1 cellular context compared by ENCODE assay signal in the genomic region with DNA sequence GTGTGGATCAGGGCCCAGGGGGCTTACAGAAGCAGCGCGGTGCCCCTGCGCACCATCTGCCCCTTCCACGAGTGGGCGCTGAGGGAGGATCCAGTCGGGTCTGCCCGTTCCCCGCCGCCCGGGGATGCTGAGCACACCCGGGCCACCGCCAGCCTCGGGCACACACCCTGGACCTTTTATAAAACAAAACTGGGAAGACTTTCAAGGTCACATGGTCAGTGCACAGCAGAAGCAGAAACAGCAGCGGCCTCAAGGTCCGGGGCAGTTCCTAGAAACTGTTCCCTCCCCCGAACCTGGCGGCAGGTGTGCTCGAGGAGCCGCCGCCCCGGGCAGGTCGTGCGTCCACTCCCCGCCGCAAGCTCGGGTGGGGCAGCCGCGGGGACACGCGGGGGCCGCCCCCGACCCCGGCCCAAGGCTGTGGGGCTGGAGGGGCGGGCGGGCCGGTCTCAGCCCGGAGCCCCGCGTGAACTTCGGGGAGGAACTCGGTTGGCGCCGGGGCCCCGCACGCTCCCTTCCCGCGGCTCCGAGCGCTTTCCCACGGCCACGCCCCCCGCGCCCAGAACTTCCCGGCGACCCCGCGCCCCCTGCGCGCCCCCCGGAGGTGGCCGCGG.
TF ChIP-seq lines count a peak whose summit lies in the region.

No MANE protein-coding gene starts in this region.

TF ChIP-seq in K562, 482 proteins besides CTCF, POLR2A, EP300 and RAD21 (continued from another document and continues in another):
- TF ChIP-seq HIVEP1 (CRISPR knock-in tag; IDR thresholded peaks at IDR 0.05) = no peak
- no peak for TF ChIP-seq HDAC8 (tag; IDR thresholded peaks at IDR 0.05)
- peak; percentile 46 for TF ChIP-seq CXXC5 (CRISPR knock-in tag; IDR thresholded peaks at IDR 0.05)
- TF ChIP-seq MCM3 (IDR thresholded peaks at IDR 0.05) = no peak
- TF ChIP-seq ZSCAN32 (CRISPR knock-in tag; IDR thresholded peaks at IDR 0.05) = no peak
- no peak for TF ChIP-seq ZC3H4 (CRISPR knock-in tag; IDR thresholded peaks at IDR 0.05; ENCODE audit: borderline replicate concordance)
- no peak for TF ChIP-seq NFRKB (IDR thresholded peaks at IDR 0.05; ENCODE audit: low read depth)
- no peak for TF ChIP-seq CREBBP (IDR thresholded peaks at IDR 0.05; ENCODE audit: low read depth, low read length)
- TF ChIP-seq NONO (IDR thresholded peaks at IDR 0.05; ENCODE audit: low read depth in 2 of 2, low read length in 1 of 2) = no peak
- TF ChIP-seq ZEB2 (IDR thresholded peaks at IDR 0.05) = no peak
- peak; percentile 47; the same call in 1 of the 2 replicates for TF ChIP-seq GATAD2B (IDR thresholded peaks at IDR 0.05; ENCODE audit: borderline replicate concordance)
- TF ChIP-seq, protein P1, sequence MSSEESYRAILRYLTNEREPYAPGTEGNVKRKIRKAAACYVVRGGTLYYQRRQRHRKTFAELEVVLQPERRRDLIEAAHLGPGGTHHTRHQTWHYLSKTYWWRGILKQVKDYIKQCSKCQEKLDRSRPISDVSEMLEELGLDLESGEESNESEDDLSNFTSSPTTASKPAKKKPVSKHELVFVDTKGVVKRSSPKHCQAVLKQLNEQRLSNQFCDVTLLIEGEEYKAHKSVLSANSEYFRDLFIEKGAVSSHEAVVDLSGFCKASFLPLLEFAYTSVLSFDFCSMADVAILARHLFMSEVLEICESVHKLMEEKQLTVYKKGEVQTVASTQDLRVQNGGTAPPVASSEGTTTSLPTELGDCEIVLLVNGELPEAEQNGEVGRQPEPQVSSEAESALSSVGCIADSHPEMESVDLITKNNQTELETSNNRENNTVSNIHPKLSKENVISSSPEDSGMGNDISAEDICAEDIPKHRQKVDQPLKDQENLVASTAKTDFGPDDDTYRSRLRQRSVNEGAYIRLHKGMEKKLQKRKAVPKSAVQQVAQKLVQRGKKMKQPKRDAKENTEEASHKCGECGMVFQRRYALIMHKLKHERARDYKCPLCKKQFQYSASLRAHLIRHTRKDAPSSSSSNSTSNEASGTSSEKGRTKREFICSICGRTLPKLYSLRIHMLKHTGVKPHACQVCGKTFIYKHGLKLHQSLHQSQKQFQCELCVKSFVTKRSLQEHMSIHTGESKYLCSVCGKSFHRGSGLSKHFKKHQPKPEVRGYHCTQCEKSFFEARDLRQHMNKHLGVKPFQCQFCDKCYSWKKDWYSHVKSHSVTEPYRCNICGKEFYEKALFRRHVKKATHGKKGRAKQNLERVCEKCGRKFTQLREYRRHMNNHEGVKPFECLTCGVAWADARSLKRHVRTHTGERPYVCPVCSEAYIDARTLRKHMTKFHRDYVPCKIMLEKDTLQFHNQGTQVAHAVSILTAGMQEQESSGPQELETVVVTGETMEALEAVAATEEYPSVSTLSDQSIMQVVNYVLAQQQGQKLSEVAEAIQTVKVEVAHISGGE (CRISPR knock-in tag; IDR thresholded peaks at IDR 0.05) = no peak
- TF ChIP-seq RBBP5 (IDR thresholded peaks at IDR 0.05; ENCODE audit: borderline replicate concordance, insufficient read depth, low read length, poor library complexity, severe bottlenecking) = no peak
- TF ChIP-seq ZNF175 (CRISPR knock-in tag; IDR thresholded peaks at IDR 0.05; ENCODE audit: low read depth) = no peak
- TF ChIP-seq SMARCA4 (IDR thresholded peaks at IDR 0.05) = no peak
- TF ChIP-seq, protein P2, sequence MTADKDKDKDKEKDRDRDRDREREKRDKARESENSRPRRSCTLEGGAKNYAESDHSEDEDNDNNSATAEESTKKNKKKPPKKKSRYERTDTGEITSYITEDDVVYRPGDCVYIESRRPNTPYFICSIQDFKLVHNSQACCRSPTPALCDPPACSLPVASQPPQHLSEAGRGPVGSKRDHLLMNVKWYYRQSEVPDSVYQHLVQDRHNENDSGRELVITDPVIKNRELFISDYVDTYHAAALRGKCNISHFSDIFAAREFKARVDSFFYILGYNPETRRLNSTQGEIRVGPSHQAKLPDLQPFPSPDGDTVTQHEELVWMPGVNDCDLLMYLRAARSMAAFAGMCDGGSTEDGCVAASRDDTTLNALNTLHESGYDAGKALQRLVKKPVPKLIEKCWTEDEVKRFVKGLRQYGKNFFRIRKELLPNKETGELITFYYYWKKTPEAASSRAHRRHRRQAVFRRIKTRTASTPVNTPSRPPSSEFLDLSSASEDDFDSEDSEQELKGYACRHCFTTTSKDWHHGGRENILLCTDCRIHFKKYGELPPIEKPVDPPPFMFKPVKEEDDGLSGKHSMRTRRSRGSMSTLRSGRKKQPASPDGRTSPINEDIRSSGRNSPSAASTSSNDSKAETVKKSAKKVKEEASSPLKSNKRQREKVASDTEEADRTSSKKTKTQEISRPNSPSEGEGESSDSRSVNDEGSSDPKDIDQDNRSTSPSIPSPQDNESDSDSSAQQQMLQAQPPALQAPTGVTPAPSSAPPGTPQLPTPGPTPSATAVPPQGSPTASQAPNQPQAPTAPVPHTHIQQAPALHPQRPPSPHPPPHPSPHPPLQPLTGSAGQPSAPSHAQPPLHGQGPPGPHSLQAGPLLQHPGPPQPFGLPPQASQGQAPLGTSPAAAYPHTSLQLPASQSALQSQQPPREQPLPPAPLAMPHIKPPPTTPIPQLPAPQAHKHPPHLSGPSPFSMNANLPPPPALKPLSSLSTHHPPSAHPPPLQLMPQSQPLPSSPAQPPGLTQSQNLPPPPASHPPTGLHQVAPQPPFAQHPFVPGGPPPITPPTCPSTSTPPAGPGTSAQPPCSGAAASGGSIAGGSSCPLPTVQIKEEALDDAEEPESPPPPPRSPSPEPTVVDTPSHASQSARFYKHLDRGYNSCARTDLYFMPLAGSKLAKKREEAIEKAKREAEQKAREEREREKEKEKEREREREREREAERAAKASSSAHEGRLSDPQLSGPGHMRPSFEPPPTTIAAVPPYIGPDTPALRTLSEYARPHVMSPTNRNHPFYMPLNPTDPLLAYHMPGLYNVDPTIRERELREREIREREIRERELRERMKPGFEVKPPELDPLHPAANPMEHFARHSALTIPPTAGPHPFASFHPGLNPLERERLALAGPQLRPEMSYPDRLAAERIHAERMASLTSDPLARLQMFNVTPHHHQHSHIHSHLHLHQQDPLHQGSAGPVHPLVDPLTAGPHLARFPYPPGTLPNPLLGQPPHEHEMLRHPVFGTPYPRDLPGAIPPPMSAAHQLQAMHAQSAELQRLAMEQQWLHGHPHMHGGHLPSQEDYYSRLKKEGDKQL (CRISPR knock-in tag; IDR thresholded peaks at IDR 0.05; ENCODE audit: borderline replicate concordance) = no peak
- TF ChIP-seq NFIX (CRISPR knock-in tag; IDR thresholded peaks at IDR 0.05; ENCODE audit: low read depth) = no peak
- TF ChIP-seq ZC3H8 (IDR thresholded peaks at IDR 0.05) = no peak
- no peak for TF ChIP-seq DPF2 (IDR thresholded peaks at IDR 0.05)
- TF ChIP-seq ZFX (CRISPR knock-in tag; IDR thresholded peaks at IDR 0.05) = peak; percentile 60
- no peak for TF ChIP-seq KDM1A (IDR thresholded peaks at IDR 0.05)
- no peak for TF ChIP-seq ZNF561 (CRISPR knock-in tag; conservative IDR thresholded peaks at IDR 0.05)
- peak; percentile 44; the same call in 1 of the 2 replicates for TF ChIP-seq MTA3 (IDR thresholded peaks at IDR 0.05; ENCODE audit: borderline replicate concordance)
- TF ChIP-seq ZNF696 (CRISPR knock-in tag; conservative IDR thresholded peaks at IDR 0.05) = no peak
- TF ChIP-seq CBX2 (IDR thresholded peaks at IDR 0.05; ENCODE audit: insufficient read depth, low read length, poor library complexity, severe bottlenecking) = no peak
- TF ChIP-seq ZNF274 (IDR thresholded peaks at IDR 0.05; ENCODE audit: borderline replicate concordance, low read depth, low read length) = no peak
- TF ChIP-seq, protein P3, sequence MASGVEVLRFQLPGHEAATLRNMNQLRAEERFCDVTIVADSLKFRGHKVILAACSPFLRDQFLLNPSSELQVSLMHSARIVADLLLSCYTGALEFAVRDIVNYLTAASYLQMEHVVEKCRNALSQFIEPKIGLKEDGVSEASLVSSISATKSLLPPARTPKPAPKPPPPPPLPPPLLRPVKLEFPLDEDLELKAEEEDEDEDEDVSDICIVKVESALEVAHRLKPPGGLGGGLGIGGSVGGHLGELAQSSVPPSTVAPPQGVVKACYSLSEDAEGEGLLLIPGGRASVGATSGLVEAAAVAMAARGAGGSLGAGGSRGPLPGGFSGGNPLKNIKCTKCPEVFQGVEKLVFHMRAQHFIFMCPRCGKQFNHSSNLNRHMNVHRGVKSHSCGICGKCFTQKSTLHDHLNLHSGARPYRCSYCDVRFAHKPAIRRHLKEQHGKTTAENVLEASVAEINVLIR (CRISPR knock-in tag; IDR thresholded peaks at IDR 0.05) = no peak
- peak; percentile 23; the same call in 1 of the 2 replicates for TF ChIP-seq ATF7 (IDR thresholded peaks at IDR 0.05)
- no peak for TF ChIP-seq ZNF263 (CRISPR knock-in tag; IDR thresholded peaks at IDR 0.05; ENCODE audit: borderline replicate concordance)
- no peak for TF ChIP-seq ZNF354B (CRISPR knock-in tag; IDR thresholded peaks at IDR 0.05)
- no peak for TF ChIP-seq HDAC6 (IDR thresholded peaks at IDR 0.05; ENCODE audit: low read depth, low read length)
- TF ChIP-seq ZNF184 (CRISPR knock-in tag; IDR thresholded peaks at IDR 0.05) = no peak
- no peak for TF ChIP-seq PML (IDR thresholded peaks at IDR 0.05; ENCODE audit: low read length)
- TF ChIP-seq TGIF2 (CRISPR knock-in tag; IDR thresholded peaks at IDR 0.05) = no peak
- TF ChIP-seq, protein P4, sequence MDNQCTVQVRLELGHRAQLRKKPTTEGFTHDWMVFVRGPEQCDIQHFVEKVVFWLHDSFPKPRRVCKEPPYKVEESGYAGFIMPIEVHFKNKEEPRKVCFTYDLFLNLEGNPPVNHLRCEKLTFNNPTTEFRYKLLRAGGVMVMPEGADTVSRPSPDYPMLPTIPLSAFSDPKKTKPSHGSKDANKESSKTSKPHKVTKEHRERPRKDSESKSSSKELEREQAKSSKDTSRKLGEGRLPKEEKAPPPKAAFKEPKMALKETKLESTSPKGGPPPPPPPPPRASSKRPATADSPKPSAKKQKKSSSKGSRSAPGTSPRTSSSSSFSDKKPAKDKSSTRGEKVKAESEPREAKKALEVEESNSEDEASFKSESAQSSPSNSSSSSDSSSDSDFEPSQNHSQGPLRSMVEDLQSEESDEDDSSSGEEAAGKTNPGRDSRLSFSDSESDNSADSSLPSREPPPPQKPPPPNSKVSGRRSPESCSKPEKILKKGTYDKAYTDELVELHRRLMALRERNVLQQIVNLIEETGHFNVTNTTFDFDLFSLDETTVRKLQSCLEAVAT (IDR thresholded peaks at IDR 0.05) = no peak
- TF ChIP-seq MCM2 (IDR thresholded peaks at IDR 0.05; ENCODE audit: low read depth) = no peak
- no peak for TF ChIP-seq ZNF165 (CRISPR knock-in tag; IDR thresholded peaks at IDR 0.05; ENCODE audit: borderline replicate concordance)
- TF ChIP-seq RBM34 (IDR thresholded peaks at IDR 0.05; ENCODE audit: borderline replicate concordance, insufficient read depth, low read length) = no peak
- no peak for TF ChIP-seq ZNF76 (CRISPR knock-in tag; IDR thresholded peaks at IDR 0.05; ENCODE audit: borderline replicate concordance)
- TF ChIP-seq, protein P5, sequence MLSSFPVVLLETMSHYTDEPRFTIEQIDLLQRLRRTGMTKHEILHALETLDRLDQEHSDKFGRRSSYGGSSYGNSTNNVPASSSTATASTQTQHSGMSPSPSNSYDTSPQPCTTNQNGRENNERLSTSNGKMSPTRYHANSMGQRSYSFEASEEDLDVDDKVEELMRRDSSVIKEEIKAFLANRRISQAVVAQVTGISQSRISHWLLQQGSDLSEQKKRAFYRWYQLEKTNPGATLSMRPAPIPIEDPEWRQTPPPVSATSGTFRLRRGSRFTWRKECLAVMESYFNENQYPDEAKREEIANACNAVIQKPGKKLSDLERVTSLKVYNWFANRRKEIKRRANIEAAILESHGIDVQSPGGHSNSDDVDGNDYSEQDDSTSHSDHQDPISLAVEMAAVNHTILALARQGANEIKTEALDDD (IDR thresholded peaks at IDR 0.05) = no peak
- TF ChIP-seq ZNF146 (CRISPR knock-in tag; IDR thresholded peaks at IDR 0.05; ENCODE audit: unreplicated experiment) = no peak
- TF ChIP-seq FIP1L1 (IDR thresholded peaks at IDR 0.05; ENCODE audit: low read depth, low read length, poor library complexity, severe bottlenecking) = no peak
- TF ChIP-seq TRIM28 (IDR thresholded peaks at IDR 0.05) = no peak
- TF ChIP-seq ZNF140 (CRISPR knock-in tag; IDR thresholded peaks at IDR 0.05) = no peak
